ENCODE assay signal across 2 cellular contexts in genomic region chr18:9941660-9942059, GRCh38.
TF ChIP-seq lines count a peak whose summit lies in the region.

No MANE protein-coding gene starts in this region.

TF ChIP-seq in HepG2, 621 proteins besides CTCF, POLR2A, EP300 and RAD21 (continued from another document):
- TF ChIP-seq ZFX (CRISPR knock-in tag; IDR thresholded peaks at IDR 0.05; ENCODE audit: low read depth), result no peak
TF ChIP-seq in HepG2: peak in this region for 2.

TF ChIP-seq in SK-N-SH treated with all-trans-retinoic acid at 6 μM for 48 hours, 23 proteins besides CTCF, POLR2A, EP300 and RAD21 (continued from another document):
- TF ChIP-seq CSRNP3 (CRISPR knock-in tag; IDR thresholded peaks at IDR 0.05), result no peak
- TF ChIP-seq ZNF70 (CRISPR knock-in tag; IDR thresholded peaks at IDR 0.05), result no peak
- no peak for TF ChIP-seq TSHZ2 (CRISPR knock-in tag; IDR thresholded peaks at IDR 0.05)
- TF ChIP-seq TOX (CRISPR knock-in tag; IDR thresholded peaks at IDR 0.05; ENCODE audit: borderline replicate concordance), result no peak
